In the genomic region with DNA sequence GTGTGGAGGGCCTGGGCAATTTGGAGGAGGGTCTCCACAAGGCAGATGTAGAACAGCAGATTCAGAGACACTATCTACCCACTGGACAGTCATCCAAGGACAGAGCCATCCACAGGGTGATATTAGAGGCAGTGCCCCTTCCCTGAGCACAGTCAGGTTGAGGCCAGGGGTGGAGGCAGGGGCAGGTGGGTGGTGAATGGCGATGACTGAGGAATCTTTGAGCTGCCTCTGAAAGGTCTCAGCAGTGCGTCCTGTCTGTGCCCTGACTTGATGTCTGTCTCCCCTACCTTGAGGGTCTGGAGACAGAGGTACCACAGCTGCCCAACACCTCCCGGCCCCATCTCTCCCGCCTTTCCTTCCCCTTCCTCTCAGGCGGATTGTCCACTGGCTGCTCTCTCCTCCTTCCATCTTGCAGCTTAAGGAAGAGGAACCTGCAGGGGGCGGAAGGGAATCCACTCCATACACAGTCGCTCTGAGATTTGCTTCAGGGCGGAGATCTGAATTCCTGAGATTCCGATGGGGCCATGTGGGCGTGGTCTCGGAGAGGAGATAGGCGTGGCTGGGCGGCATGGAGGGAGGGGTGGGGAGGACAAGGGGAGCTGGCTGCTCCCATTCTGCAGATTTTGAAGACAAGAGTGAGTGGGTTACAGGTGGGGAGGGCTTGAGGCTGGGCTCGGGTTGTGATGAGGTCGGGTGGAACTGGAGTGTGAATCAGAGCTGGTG, we compare ENCODE assay signal across 9 cellular contexts. TPM values are rescaled to one million over a fixed set of nuclear protein-coding genes. Genes with fewer than 3 reads are reported as not detected.
A peak's percentile ranks its signal among the peaks of the same experiment; 100 is the strongest.
DNase-seq lines count a peak whose midpoint lies in the region; ATAC-seq, FAIRE-seq and TF ChIP-seq lines count a peak whose summit lies in the region.
"Had no signal": no experiment of that assay in that cellular context is flagged by ENCODE, and none has a peak within 500 bp of the region (broad histone marks: within the 10 kb centered on the region; RNA-seq: fewer than 3 reads in every experiment).

No MANE protein-coding gene starts in this region.

- H3K9me3 ChIP-seq in HEK293 (ENCODE audit: control insufficient read depth, insufficient read depth, low read depth, low read length) (no peaks in the 10 kb centered on the region), heart left ventricle (no peaks in the 10 kb centered on the region)

- POLR2A ChIA-PET in HEK293 (lab: Yijun Ruan, JAX), result interaction anchor here (0.6 to 1.3 kb wide), 7 partner anchors 13 to 364 kb away, joined by 3 to 5 read pairs (median 4); no protein-coding TSS in a partner anchor

- CTCF ChIA-PET in HEK293 (lab: Yijun Ruan, JAX), result interaction anchor here (0.6 to 2.6 kb wide), 40 partner anchors 9 to 399 kb away, joined by 3 to 13 read pairs (median 4); partner anchors contain the start of gene VARS2

- DNase-seq in SW480 (ENCODE audit: low spot score) (peak; percentile 78), heart left ventricle (peak in 4 of 5 donors; percentile 62 to 82 (median 72)), retinal pigment epithelial cell (ENCODE audit: low read depth) (peak; percentile 64), GM12891 (ENCODE audit: insufficient read length, low spot score) (no peak), NCI-H446 treated with DMSO at 0.1 percent for 48 hours (lab: John Stamatoyannopoulos, UW) (no peak)

- TF ChIP-seq POLR2A in heart left ventricle (IDR thresholded peaks at IDR 0.05), result no peak
- TF ChIP-seq POLR2A in GM12891 (IDR thresholded peaks at IDR 0.05; ENCODE audit: low read depth, low read length), result no peak

- peak; percentile 64 to 90 (median 82) for ATAC-seq in heart left ventricle
- ATAC-seq in HG03442 (IDR thresholded peaks at IDR 0.05; ENCODE audit: unreplicated experiment), result no peak
- ATAC-seq in GM18517 (IDR thresholded peaks at IDR 0.05; ENCODE audit: unreplicated experiment), result no peak

- no peaks in the 10 kb centered on the region; the same call in 1 of the 2 replicates for H3K4me1 ChIP-seq in HEK293 (ENCODE audit: control insufficient read depth, insufficient read depth, low read length)
- H3K4me1 ChIP-seq in heart left ventricle, result peaks cover 0 to 10% (median 4%) of the 10 kb centered on the region in 12 donors

- TF ChIP-seq CTCF in HEK293 (tag by site-specific recombination; IDR thresholded peaks at IDR 0.05) (peak; percentile 63; the same call in 1 of the 2 replicates), heart left ventricle (IDR thresholded peaks at IDR 0.05) (peak in 8 of 12 donors; percentile 23 to 53 (median 36)), retinal pigment epithelial cell (conservative IDR thresholded peaks at IDR 0.05; ENCODE audit: low read depth, low read length) (peak; percentile 84)

- H3K4me3 ChIP-seq in HEK293 (ENCODE audit: low read depth, low read length), result no peak overlapping the region
- H3K4me3 ChIP-seq in heart left ventricle, result no peak overlapping the region
- H3K4me3 ChIP-seq in retinal pigment epithelial cell (ENCODE audit: low read length), result no peak overlapping the region

- 11 to 19% (median 15%) methylated on average over 15 of the region's 15 CpGs for WGBS in heart left ventricle, 4 donors

- H3K27ac ChIP-seq in HEK293 (ENCODE audit: extremely low read depth, low read depth, low read length), result no peak overlapping the region
- no peak overlapping the region for H3K27ac ChIP-seq in heart left ventricle

- intact Hi-C loops in heart left ventricle (cut with DNase I), result loop anchor here in 1 of 10 donors (10.0 kb wide), 1 partner anchor 62 kb away; no protein-coding TSS in a partner anchor

- no peaks in the 10 kb centered on the region for H3K36me3 ChIP-seq in HEK293 (ENCODE audit: control insufficient read depth in 2 of 2, insufficient read depth in 1 of 2, low read length in 2 of 2)
- no peaks in the 10 kb centered on the region for H3K36me3 ChIP-seq in heart left ventricle

- no peak for FAIRE-seq in GM12891 (lab: Jason Lieb, UNC)

- H3K27me3 ChIP-seq in heart left ventricle, result peaks cover 0 to 10% (median 0%) of the 10 kb centered on the region in 9 donors

TF ChIP-seq in HEK293, 187 proteins besides CTCF, POLR2A, EP300 and RAD21 (continues in another document):
- TF ChIP-seq ZNF701 (tag by site-specific recombination; IDR thresholded peaks at IDR 0.05), result no peak
- TF ChIP-seq, protein P1, sequence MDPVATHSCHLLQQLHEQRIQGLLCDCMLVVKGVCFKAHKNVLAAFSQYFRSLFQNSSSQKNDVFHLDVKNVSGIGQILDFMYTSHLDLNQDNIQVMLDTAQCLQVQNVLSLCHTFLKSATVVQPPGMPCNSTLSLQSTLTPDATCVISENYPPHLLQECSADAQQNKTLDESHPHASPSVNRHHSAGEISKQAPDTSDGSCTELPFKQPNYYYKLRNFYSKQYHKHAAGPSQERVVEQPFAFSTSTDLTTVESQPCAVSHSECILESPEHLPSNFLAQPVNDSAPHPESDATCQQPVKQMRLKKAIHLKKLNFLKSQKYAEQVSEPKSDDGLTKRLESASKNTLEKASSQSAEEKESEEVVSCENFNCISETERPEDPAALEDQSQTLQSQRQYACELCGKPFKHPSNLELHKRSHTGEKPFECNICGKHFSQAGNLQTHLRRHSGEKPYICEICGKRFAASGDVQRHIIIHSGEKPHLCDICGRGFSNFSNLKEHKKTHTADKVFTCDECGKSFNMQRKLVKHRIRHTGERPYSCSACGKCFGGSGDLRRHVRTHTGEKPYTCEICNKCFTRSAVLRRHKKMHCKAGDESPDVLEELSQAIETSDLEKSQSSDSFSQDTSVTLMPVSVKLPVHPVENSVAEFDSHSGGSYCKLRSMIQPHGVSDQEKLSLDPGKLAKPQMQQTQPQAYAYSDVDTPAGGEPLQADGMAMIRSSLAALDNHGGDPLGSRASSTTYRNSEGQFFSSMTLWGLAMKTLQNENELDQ (tag by site-specific recombination; IDR thresholded peaks at IDR 0.05; ENCODE audit: low read depth), result no peak
- TF ChIP-seq ZNF146 (tag by site-specific recombination; IDR thresholded peaks at IDR 0.05), result no peak
- TF ChIP-seq ZNF132 (tag by site-specific recombination; IDR thresholded peaks at IDR 0.05; ENCODE audit: borderline replicate concordance), result no peak
- no peak for TF ChIP-seq BCL11B (tag by site-specific recombination; IDR thresholded peaks at IDR 0.05; ENCODE audit: low read depth)
- no peak for TF ChIP-seq ZFP41 (tag by site-specific recombination; IDR thresholded peaks at IDR 0.05; ENCODE audit: borderline replicate concordance)
- peak; percentile 73 for TF ChIP-seq SCRT1 (tag by site-specific recombination; IDR thresholded peaks at IDR 0.05; ENCODE audit: borderline replicate concordance)
- TF ChIP-seq ZBTB20 (tag by site-specific recombination; IDR thresholded peaks at IDR 0.05), result peak; percentile 67; the same call in 1 of the 2 replicates

TF ChIP-seq in GM12891, 5 proteins besides CTCF, POLR2A, EP300 and RAD21:
- TF ChIP-seq POLR2AphosphoS5 (IDR thresholded peaks at IDR 0.05; ENCODE audit: low read depth, low read length) (no peak), SPI1 (IDR thresholded peaks at IDR 0.05; ENCODE audit: low read depth, low read length) (no peak), POU2F2 (IDR thresholded peaks at IDR 0.05; ENCODE audit: low read depth, low read length) (no peak), TAF1 (IDR thresholded peaks at IDR 0.05; ENCODE audit: low read depth, low read length) (no peak), PAX5 (IDR thresholded peaks at IDR 0.05; ENCODE audit: insufficient read depth, low read length, severe bottlenecking) (no peak)

RNA-seq across cellular contexts. Expression of gene MUCL3, which starts 1.7 kb away (rescaled TPM):
- under 1 TPM in 1 of 9 donors, not detected in 8; 0.11 TPM for total RNA-seq in heart left ventricle
- polyA plus RNA-seq in heart left ventricle, result under 1 TPM in 1 of 2 donors, not detected in 1; 0.03 TPM
- polyA plus RNA-seq in GM12891 (2012; ENCODE audit: low read depth, missing spikeins), result 0.13 TPM
- total RNA-seq: skeletal muscle tissue had no signal

RNA-seq across cellular contexts. Expression of gene SFTA2, which starts 10.5 kb away (rescaled TPM):
- not detected for total RNA-seq in heart left ventricle
- polyA plus RNA-seq in heart left ventricle, result not detected
- polyA plus RNA-seq in GM12891 (2012; ENCODE audit: low read depth, missing spikeins), result not detected
- total RNA-seq: skeletal muscle tissue had no signal

RNA-seq across cellular contexts. Expression of gene VARS2, which starts 28.5 kb away (rescaled TPM):
- 10 to 100 TPM; 10.7 to 28.5 (median 18.8) TPM for total RNA-seq in heart left ventricle
- 10 to 100 TPM; 12.1 to 19.7 TPM for polyA plus RNA-seq in heart left ventricle
- 28.0 TPM for polyA plus RNA-seq in GM12891 (2012; ENCODE audit: low read depth, missing spikeins)

RNA-seq across cellular contexts. Expression of gene GTF2H4, which starts 34.5 kb away (rescaled TPM):
- total RNA-seq in heart left ventricle, result 10 to 100 TPM in 7 of 9 donors, 1 to 10 TPM in 2; 4.2 to 19.9 (median 14.5) TPM
- 10 to 100 TPM; 14.7 to 22.4 TPM for polyA plus RNA-seq in heart left ventricle
- polyA plus RNA-seq in GM12891 (2012; ENCODE audit: low read depth, missing spikeins), result 24.9 TPM

RNA-seq across cellular contexts. Expression of gene MUC21, which starts 41.0 kb away (rescaled TPM):
- not detected for total RNA-seq in heart left ventricle
- polyA plus RNA-seq in heart left ventricle, result under 1 TPM in 1 of 2 donors, not detected in 1; 0.10 TPM
- polyA plus RNA-seq in GM12891 (2012; ENCODE audit: low read depth, missing spikeins), result 0.03 TPM
- total RNA-seq: skeletal muscle tissue had no signal

Comparison
In these comparisons a context has a peak if more than half of its experiments do, and no peak if none do; other contexts are left out.
1. DNase-seq: peak in SW480 (single experiment), heart left ventricle (4 of 5) and retinal pigment epithelial cell (single experiment); none in GM12891 (single experiment) and NCI-H446 treated with DMSO at 0.1 percent for 48 hours (single experiment).
2. ATAC-seq: peak in heart left ventricle (4 of 4); none in HG03442 (single experiment) and GM18517 (single experiment).
3. Peak in every context shown above with its lines, with median percentiles within 50 percentile points of each other: CTCF ChIP-seq.